Comparison of ENCODE assay signal across 3 cellular contexts in the genomic region with DNA sequence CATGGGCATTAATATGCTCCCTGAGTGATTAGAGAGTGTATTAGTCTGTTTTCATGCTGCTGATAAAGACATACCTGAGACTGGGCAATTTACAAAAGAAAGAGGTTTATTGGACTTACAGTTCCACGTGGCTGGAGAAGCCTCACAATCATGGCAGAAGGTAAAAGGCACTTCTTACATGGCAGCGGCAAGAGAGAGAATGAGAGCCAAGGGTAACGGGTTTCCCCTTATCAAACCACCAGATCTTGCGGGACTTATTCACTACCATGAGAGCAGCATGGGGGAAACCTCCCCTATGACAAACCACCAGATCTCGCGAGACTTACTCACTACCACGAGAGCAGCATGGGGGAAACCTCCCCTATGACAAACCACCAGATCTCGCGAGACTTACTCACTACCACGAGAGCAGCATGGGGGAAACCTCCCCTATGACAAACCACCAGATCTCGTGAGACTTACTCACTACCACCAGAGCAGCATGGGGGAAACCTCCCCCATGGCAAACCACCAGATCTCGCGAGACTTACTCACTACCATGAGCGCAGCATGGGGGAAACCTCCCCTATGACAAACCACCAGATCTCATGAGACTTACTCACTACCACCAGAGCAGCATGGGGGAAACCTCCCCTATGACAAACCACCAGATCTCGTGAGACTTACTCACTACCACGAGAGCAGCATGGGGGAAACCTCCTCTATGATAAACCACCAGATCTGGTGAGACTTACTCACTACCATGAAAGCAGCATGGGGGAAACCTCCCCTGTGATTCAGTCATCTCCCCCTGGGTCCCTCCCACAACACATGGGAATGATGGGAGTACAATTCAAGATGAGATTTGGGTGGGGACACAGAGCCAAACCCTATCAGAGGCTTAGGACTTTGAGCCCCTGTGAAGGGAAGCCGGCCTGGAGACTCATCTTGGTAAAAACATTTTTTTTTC. TPM values are rescaled to one million over a fixed set of nuclear protein-coding genes. Genes with fewer than 3 reads are reported as not detected.
"Had no signal": no experiment of that assay in that cellular context is flagged by ENCODE, and none has a peak within 500 bp of the region (broad histone marks: within the 10 kb centered on the region; RNA-seq: fewer than 3 reads in every experiment).

No MANE protein-coding gene starts in this region.

RNA-seq across cellular contexts. Expression of a gene that starts 32.4 kb away (rescaled TPM):
- total RNA-seq: dermis microvascular lymphatic vessel endothelial cell, endothelial cell of umbilical vein, myocyte had no signal
